In genomic region chr12:27969011-27969900, GRCh38 we compare ENCODE assay signal across 8 cellular contexts. TPM values are rescaled to one million over a fixed set of nuclear protein-coding genes. Genes with fewer than 3 reads are reported as not detected.
DNase-seq lines count a peak whose midpoint lies in the region; ATAC-seq, FAIRE-seq and TF ChIP-seq lines count a peak whose summit lies in the region.

No MANE protein-coding gene starts in this region.

- H3K9ac ChIP-seq in rectal smooth muscle tissue (ENCODE audit: low read length) = no peak overlapping the region

- peak; percentile 93 for FAIRE-seq in HTR-8/SVneo (lab: Jason Lieb, UNC)

- peak overlapping the region; percentile 82 to 97 (median 88) for H3K4me3 Mint-ChIP-seq in CD4-positive, CD25-positive, alpha-beta regulatory T cell
- peak overlapping the region; percentile 73 for H3K4me3 Mint-ChIP-seq in activated T-helper 2 cell treated with anti-CD3 and anti-CD28 coated beads, Interferon-gamma antibody, Interleukin-2, Interleukin-4, amounts not matched to agents 10 μg/mL and 5 μg/mL and 100 μg/mL, durations not matched to agents 14 hours and 24 hours and 36 hours (ENCODE audit: low read depth)

- H3K27me3 Mint-ChIP-seq in CD4-positive, CD25-positive, alpha-beta regulatory T cell = peaks cover 81% of the 10 kb centered on the region
- peaks cover 82% of the 10 kb centered on the region for H3K27me3 Mint-ChIP-seq in activated T-helper 2 cell treated with anti-CD3 and anti-CD28 coated beads, Interferon-gamma antibody, Interleukin-2, Interleukin-4, amounts not matched to agents 10 μg/mL and 5 μg/mL and 100 μg/mL, durations not matched to agents 14 hours and 24 hours and 36 hours (ENCODE audit: low read depth)

- peaks cover 2% of the 10 kb centered on the region for H3K36me3 Mint-ChIP-seq in CD4-positive, CD25-positive, alpha-beta regulatory T cell
- no peaks in the 10 kb centered on the region for H3K36me3 Mint-ChIP-seq in activated T-helper 2 cell treated with anti-CD3 and anti-CD28 coated beads, Interferon-gamma antibody, Interleukin-2, Interleukin-4, amounts not matched to agents 10 μg/mL and 5 μg/mL and 100 μg/mL, durations not matched to agents 14 hours and 24 hours and 36 hours (ENCODE audit: low read depth)

- peaks cover 47% of the 10 kb centered on the region for H3K27me3 ChIP-seq in CD4-positive, CD25-positive, alpha-beta regulatory T cell (ENCODE audit: control insufficient read depth, insufficient read depth, low read length)
- H3K27me3 ChIP-seq in right atrium auricular region (peaks cover 5 to 10% of the 10 kb centered on the region in 2 donors), rectal smooth muscle tissue (ENCODE audit: control insufficient read depth, insufficient read depth, low read length) (peaks cover 6% of the 10 kb centered on the region)

- peak overlapping the region in 1 of 3 donors; percentile 31 for H3K27ac Mint-ChIP-seq in CD4-positive, CD25-positive, alpha-beta regulatory T cell
- H3K27ac Mint-ChIP-seq in activated T-helper 2 cell treated with anti-CD3 and anti-CD28 coated beads, Interferon-gamma antibody, Interleukin-2, Interleukin-4, amounts not matched to agents 10 μg/mL and 5 μg/mL and 100 μg/mL, durations not matched to agents 14 hours and 24 hours and 36 hours = no peak overlapping the region

- H3K9me3 Mint-ChIP-seq in CD4-positive, CD25-positive, alpha-beta regulatory T cell = peaks cover 0 to 2% (median 0%) of the 10 kb centered on the region in 7 donors
- H3K9me3 Mint-ChIP-seq in activated T-helper 2 cell treated with anti-CD3 and anti-CD28 coated beads, Interferon-gamma antibody, Interleukin-2, Interleukin-4, amounts not matched to agents 10 μg/mL and 5 μg/mL and 100 μg/mL, durations not matched to agents 14 hours and 24 hours and 36 hours = no peaks in the 10 kb centered on the region

- H3K4me1 ChIP-seq in CD4-positive, CD25-positive, alpha-beta regulatory T cell (ENCODE audit: control insufficient read depth, insufficient read depth, low read length, poor library complexity, severe bottlenecking) = peaks cover 25% of the 10 kb centered on the region
- H3K4me1 ChIP-seq in right atrium auricular region (peaks cover 0 to 23% of the 10 kb centered on the region in 2 donors), rectal smooth muscle tissue (ENCODE audit: control insufficient read depth, insufficient read depth, low read length) (no peaks in the 10 kb centered on the region)

- H3K4me1 Mint-ChIP-seq in CD4-positive, CD25-positive, alpha-beta regulatory T cell = peaks cover 7 to 33% (median 20%) of the 10 kb centered on the region in 4 donors
- H3K4me1 Mint-ChIP-seq in activated T-helper 2 cell treated with anti-CD3 and anti-CD28 coated beads, Interferon-gamma antibody, Interleukin-2, Interleukin-4, amounts not matched to agents 10 μg/mL and 5 μg/mL and 100 μg/mL, durations not matched to agents 14 hours and 24 hours and 36 hours (ENCODE audit: low read depth) = peaks cover 9% of the 10 kb centered on the region

- H3K27ac ChIP-seq in CD4-positive, CD25-positive, alpha-beta regulatory T cell (ENCODE audit: insufficient read depth, low read length, poor library complexity, severe bottlenecking) = no peak overlapping the region
- H3K27ac ChIP-seq in right atrium auricular region = peak overlapping the region in 1 of 2 donors; percentile 0
- H3K27ac ChIP-seq in rectal smooth muscle tissue (ENCODE audit: low read depth, low read length) = peak overlapping the region; percentile 48

- no peaks in the 10 kb centered on the region for H3K36me3 ChIP-seq in CD4-positive, CD25-positive, alpha-beta regulatory T cell (ENCODE audit: control insufficient read depth, insufficient read depth, low read length)
- H3K36me3 ChIP-seq in right atrium auricular region = no peaks in the 10 kb centered on the region
- H3K36me3 ChIP-seq in rectal smooth muscle tissue (ENCODE audit: control insufficient read depth, insufficient read depth, low read length) = no peaks in the 10 kb centered on the region

- ATAC-seq in CD4-positive, CD25-positive, alpha-beta regulatory T cell (ENCODE audit: low read depth in 2 of 2) = peak in 1 of 2 donors; percentile 20
- ATAC-seq in HG03457 (IDR thresholded peaks at IDR 0.05; ENCODE audit: unreplicated experiment) = no peak

- peak overlapping the region; percentile 72 for H3K4me3 ChIP-seq in CD4-positive, CD25-positive, alpha-beta regulatory T cell (ENCODE audit: low read depth, low read length)
- H3K4me3 ChIP-seq in right atrium auricular region (peak overlapping the region; percentile 40 to 54), rectal smooth muscle tissue (ENCODE audit: low read length) (peak overlapping the region; percentile 65)

- DNase-seq in CD4-positive, CD25-positive, alpha-beta regulatory T cell = no peak
- peak; percentile 45 for DNase-seq in HTR-8/SVneo (ENCODE audit: insufficient read length, low spot score)
- DNase-seq in activated T-helper 2 cell treated with anti-CD3 and anti-CD28 coated beads, Interferon-gamma antibody, Interleukin-2, Interleukin-4, amounts not matched to agents 10 μg/mL and 5 μg/mL and 100 μg/mL, durations not matched to agents 14 hours and 24 hours and 36 hours (ENCODE audit: low spot score) = no peak
- no peak for DNase-seq in right atrium auricular region (ENCODE audit: low spot score)
- DNase-seq in stimulated activated naive CD4-positive, alpha-beta T cell (lab: John Stamatoyannopoulos, UW) = no peak
- DNase-seq in HT-29 (ENCODE audit: low spot score) = no peak

- no peak for TF ChIP-seq CTCF in right atrium auricular region (IDR thresholded peaks at IDR 0.05)

- intact Hi-C loops in activated T-helper 2 cell treated with anti-CD3 and anti-CD28 coated beads, Interferon-gamma antibody, Interleukin-2, Interleukin-4, amounts not matched to agents 10 μg/mL and 5 μg/mL and 100 μg/mL, durations not matched to agents 14 hours and 24 hours and 36 hours (cut with micrococcal nuclease) = loop anchor here (10.0 kb wide), 1 partner anchor 906 kb away; no protein-coding TSS in a partner anchor

- H3K9me3 ChIP-seq in CD4-positive, CD25-positive, alpha-beta regulatory T cell (ENCODE audit: control insufficient read depth in 2 of 2, low read length in 2 of 2) = no peaks in the 10 kb centered on the region
- no peaks in the 10 kb centered on the region for H3K9me3 ChIP-seq in right atrium auricular region

RNA-seq across cellular contexts. Expression of gene PTHLH, which starts 3.3 kb away (rescaled TPM):
- not detected for total RNA-seq in CD4-positive, CD25-positive, alpha-beta regulatory T cell
- under 1 TPM in 1 of 4 donors, not detected in 3; 0.15 TPM for polyA plus RNA-seq in CD4-positive, CD25-positive, alpha-beta regulatory T cell
- total RNA-seq in activated T-helper 2 cell treated with anti-CD3 and anti-CD28 coated beads, Interferon-gamma antibody, Interleukin-2, Interleukin-4, amounts not matched to agents 10 μg/mL and 5 μg/mL and 100 μg/mL, durations not matched to agents 14 hours and 24 hours and 36 hours = not detected in 2 replicates
- 10 to 100 TPM in 1 of 2 donors, under 1 TPM in 1; 0.63 to 67.6 TPM for total RNA-seq in right atrium auricular region
- total RNA-seq in HT-29 (2014; rRNA removed; shearing (Covaris generic)) = 0.46 and 1.6 TPM in 2 replicates
